ENCODE assay signal across 1 cellular context in the genomic region with DNA sequence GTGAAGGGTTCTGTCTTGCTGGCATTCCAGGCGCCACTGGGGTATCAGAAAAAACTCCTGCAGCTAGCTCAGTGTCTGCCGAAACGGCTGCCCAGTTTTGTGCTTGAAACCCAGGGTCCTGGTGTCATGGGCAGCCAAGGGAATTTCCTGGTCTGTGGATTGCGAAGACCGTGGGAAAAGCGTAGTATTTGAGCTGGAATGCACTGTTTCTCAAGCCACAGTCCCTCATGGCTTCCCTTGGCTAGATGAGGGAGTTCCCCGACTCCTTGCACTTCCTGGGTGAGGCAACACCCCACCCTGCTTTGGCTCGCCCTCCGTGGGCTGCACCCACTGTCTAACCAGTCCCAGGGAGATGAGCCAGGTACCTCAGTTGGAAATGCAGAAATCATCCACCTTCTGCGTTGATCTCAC.
TF ChIP-seq lines count a peak whose summit lies in the region.

No MANE protein-coding gene starts in this region.

TF ChIP-seq in IMR-90, 13 proteins besides CTCF, POLR2A, EP300 and RAD21:
- TF ChIP-seq RFX5 (IDR thresholded peaks at IDR 0.05; ENCODE audit: low read depth, low read length) (no peak), NFE2L2 (IDR thresholded peaks at IDR 0.05; ENCODE audit: low read depth, low read length) (no peak), RCOR1 (IDR thresholded peaks at IDR 0.05; ENCODE audit: insufficient replicate concordance, low read length) (no peak), FOS (IDR thresholded peaks at IDR 0.05; ENCODE audit: low read depth, low read length) (no peak), CEBPB (IDR thresholded peaks at IDR 0.05; ENCODE audit: low read depth, low read length) (no peak), CHD1 (IDR thresholded peaks at IDR 0.05; ENCODE audit: low read depth, low read length) (no peak), MXI1 (IDR thresholded peaks at IDR 0.05; ENCODE audit: borderline replicate concordance, low read depth, low read length) (no peak), SMC3 (IDR thresholded peaks at IDR 0.05; ENCODE audit: low read depth, low read length) (no peak), BHLHE40 (IDR thresholded peaks at IDR 0.05; ENCODE audit: low read depth, low read length) (no peak), MAFK (IDR thresholded peaks at IDR 0.05; ENCODE audit: low read depth, low read length) (no peak), MAZ (IDR thresholded peaks at IDR 0.05; ENCODE audit: borderline replicate concordance, low read depth, low read length) (no peak)
- TF ChIP-seq, protein P1, sequence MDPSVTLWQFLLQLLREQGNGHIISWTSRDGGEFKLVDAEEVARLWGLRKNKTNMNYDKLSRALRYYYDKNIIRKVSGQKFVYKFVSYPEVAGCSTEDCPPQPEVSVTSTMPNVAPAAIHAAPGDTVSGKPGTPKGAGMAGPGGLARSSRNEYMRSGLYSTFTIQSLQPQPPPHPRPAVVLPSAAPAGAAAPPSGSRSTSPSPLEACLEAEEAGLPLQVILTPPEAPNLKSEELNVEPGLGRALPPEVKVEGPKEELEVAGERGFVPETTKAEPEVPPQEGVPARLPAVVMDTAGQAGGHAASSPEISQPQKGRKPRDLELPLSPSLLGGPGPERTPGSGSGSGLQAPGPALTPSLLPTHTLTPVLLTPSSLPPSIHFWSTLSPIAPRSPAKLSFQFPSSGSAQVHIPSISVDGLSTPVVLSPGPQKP (IDR thresholded peaks at IDR 0.05; ENCODE audit: borderline replicate concordance, low read depth, low read length) = no peak
- TF ChIP-seq, protein P2, sequence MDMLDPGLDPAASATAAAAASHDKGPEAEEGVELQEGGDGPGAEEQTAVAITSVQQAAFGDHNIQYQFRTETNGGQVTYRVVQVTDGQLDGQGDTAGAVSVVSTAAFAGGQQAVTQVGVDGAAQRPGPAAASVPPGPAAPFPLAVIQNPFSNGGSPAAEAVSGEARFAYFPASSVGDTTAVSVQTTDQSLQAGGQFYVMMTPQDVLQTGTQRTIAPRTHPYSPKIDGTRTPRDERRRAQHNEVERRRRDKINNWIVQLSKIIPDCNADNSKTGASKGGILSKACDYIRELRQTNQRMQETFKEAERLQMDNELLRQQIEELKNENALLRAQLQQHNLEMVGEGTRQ (IDR thresholded peaks at IDR 0.05; ENCODE audit: low read depth, low read length) = no peak
